In the genomic region with DNA sequence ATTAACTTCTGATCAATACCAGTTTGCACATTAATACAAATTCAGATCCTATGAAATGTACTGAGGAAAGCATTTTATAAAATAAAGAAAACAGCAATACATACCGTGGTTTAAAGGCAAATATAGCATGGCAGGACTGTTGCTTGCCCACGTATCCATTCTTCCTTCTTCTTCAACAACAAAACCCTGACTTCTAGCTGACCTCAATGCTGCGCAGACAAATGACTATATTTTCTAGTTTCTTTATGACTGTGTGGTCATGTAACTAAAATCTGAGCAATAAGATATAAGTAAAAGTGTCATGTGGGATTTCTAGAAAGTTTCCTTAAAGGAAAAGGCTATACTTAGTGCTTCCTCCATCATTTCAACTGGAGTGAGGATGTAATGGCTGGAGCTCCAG, we compare ENCODE assay signal across 18 cellular contexts.
A peak's percentile ranks its signal among the peaks of the same experiment; 100 is the strongest.
DNase-seq lines count a peak whose midpoint lies in the region; ATAC-seq and TF ChIP-seq lines count a peak whose summit lies in the region.
"Had no signal": no experiment of that assay in that cellular context is flagged by ENCODE, and none has a peak within 500 bp of the region (broad histone marks: within the 10 kb centered on the region; RNA-seq: fewer than 3 reads in every experiment).

No MANE protein-coding gene starts in this region.

- no peaks in the 10 kb centered on the region for H3K4me1 ChIP-seq in SJCRH30
- H3K4me1 ChIP-seq: A549, BE2C had no signal

- DNase-seq in GM13976 (ENCODE audit: low spot score), result peak; percentile 25
- DNase-seq in GM20000 (ENCODE audit: low spot score), result peak; percentile 6
- no peak for DNase-seq in SJCRH30
- no peak for DNase-seq in NCI-H1694 (lab: John Stamatoyannopoulos, UW)
- DNase-seq: BE2C; CD4-positive, alpha-beta memory T cell; DMS79 treated with DMSO at 0.1 percent for 48 hours; EL; GOT3; H9; IMR-90; Kasumi-1; KBM-7 had no signal

- ATAC-seq in HG02938 (IDR thresholded peaks at IDR 0.05; ENCODE audit: unreplicated experiment) (peak; percentile 61), GM19035 (IDR thresholded peaks at IDR 0.05; ENCODE audit: unreplicated experiment) (no peak), GM18909 (IDR thresholded peaks at IDR 0.05; ENCODE audit: poor library complexity, unreplicated experiment) (no peak)
- ATAC-seq: A549 had no signal

- no peak overlapping the region for H3K27ac ChIP-seq in SJCRH30
- H3K27ac ChIP-seq: A549, C4-2B had no signal

- no peaks in the 10 kb centered on the region for H3K36me3 ChIP-seq in SJCRH30
- H3K36me3 ChIP-seq: BE2C had no signal

- no peak overlapping the region for H3K4me3 ChIP-seq in SJCRH30
- H3K4me3 ChIP-seq: A549 had no signal

- in situ Hi-C loops in GM13976 (cut with MboI; ENCODE audit: low sequenced_read_pairs, unreplicated experiment), result no loop called here

- H3K27me3 ChIP-seq in SJCRH30, result no peaks in the 10 kb centered on the region; the same call in 1 of the 2 replicates
- H3K27me3 ChIP-seq: BE2C had no signal

- TF ChIP-seq CTCF in GM13976 (IDR thresholded peaks at IDR 0.05; ENCODE audit: borderline replicate concordance, control extremely low read depth, extremely low read depth, insufficient read depth, missing control alignments) (no peak), GM20000 (IDR thresholded peaks at IDR 0.05; ENCODE audit: extremely low read depth, missing control alignments) (no peak)

- H3K9me3 ChIP-seq in SJCRH30 (replicated peaks), result no peaks in the 10 kb centered on the region
- H3K9me3 ChIP-seq: A549, BE2C had no signal

Comparison
In these comparisons a context has a peak if more than half of its experiments do, and no peak if none do; other contexts are left out.
1. DNase-seq: peak in GM13976 (single experiment) and GM20000 (single experiment); none in SJCRH30 (0 of 2) and NCI-H1694 (single experiment).